Comparison of ENCODE assay signal across 10 cellular contexts in the genomic region with DNA sequence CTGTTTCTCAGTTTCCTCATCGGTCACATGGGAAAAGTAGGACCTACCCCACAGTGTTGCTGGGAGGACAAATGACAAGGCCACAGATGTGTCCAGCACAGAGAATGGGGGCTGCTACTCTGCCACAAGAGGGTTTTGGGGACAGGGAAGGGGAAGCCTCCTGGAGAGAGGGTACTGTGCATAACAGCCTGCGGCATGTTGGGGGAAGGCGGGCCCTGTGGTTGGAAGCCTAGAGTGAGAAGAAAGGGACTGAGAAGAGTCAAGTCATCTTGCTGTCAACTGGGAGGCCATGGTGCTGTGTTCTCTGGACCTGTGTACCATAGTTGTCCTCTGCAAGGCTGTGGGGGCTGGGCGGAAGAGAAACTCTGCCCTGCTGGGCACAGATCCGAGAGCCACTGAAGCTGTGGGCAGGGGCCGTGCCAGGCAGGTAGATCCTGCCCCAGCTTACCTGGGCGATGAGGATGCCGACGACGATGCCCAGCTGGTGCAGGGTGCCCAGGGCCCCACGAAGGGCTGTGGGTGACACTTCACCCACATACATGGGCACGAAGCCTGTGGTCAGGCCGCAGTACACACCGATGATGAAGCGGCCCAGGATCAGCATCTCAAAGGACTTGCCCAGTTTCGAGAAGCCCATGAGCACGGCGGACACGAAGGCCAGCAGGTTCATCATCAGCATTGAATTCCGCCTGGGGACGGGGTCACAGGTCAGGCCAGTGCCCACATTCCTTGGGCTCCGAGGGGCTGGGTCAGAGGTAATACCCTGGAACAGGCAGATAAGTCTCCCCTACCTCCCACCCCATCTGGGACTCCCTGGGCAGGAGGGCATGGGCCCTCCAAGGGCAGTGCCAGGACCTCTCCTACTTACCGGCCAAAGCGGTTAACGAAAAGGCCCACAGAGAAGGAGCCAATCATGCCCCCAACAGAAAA. TPM values are rescaled to one million over a fixed set of nuclear protein-coding genes. Genes with fewer than 3 reads are reported as not detected.
DNase-seq lines count a peak whose midpoint lies in the region; ATAC-seq, FAIRE-seq and TF ChIP-seq lines count a peak whose summit lies in the region.
"Had no signal": no experiment of that assay in that cellular context is flagged by ENCODE, and none has a peak within 500 bp of the region (broad histone marks: within the 10 kb centered on the region; RNA-seq: fewer than 3 reads in every experiment).

No MANE protein-coding gene starts in this region.

- DNase-seq in cardiac septum (ENCODE audit: low spot score) = peak; percentile 62
- DNase-seq in heart left ventricle = no peak
- DNase-seq in activated B cell treated with CpG ODN at 0.5 μM for 24 hours = no peak
- DNase-seq in memory B cell (ENCODE audit: low spot score in 2 of 2) = no peak
- no peak for DNase-seq in type B pancreatic cell (ENCODE audit: extremely low spot score, unreplicated experiment)
- DNase-seq in frontal cortex (ENCODE audit: low spot score in 2 of 2) = no peak
- DNase-seq in small intestine = no peak
- no peak for DNase-seq in sigmoid colon
- DNase-seq: cortex of kidney had no signal

- no peaks in the 10 kb centered on the region for H3K9me3 ChIP-seq in heart left ventricle
- no peaks in the 10 kb centered on the region for H3K9me3 ChIP-seq in small intestine (ENCODE audit: control insufficient read depth, low read depth)
- no peaks in the 10 kb centered on the region for H3K9me3 ChIP-seq in sigmoid colon

- TF ChIP-seq EP300 in sigmoid colon (IDR thresholded peaks at IDR 0.05) = no peak

- H3K4me3 Mint-ChIP-seq in activated B cell treated with CpG ODN at 0.5 μM for 24 hours (peak overlapping the region; percentile 69), memory B cell (peak overlapping the region; percentile 83), type B pancreatic cell (no peak overlapping the region)

- H3K4me3 ChIP-seq in heart left ventricle (no peak overlapping the region), small intestine (ENCODE audit: low read depth in 1 of 2, low read length in 2 of 2) (no peak overlapping the region), sigmoid colon (no peak overlapping the region)
- H3K4me3 ChIP-seq: lung had no signal

- intact Hi-C loops in cardiac septum (cut with DNase I) (no loop called here), heart left ventricle (cut with DNase I) (no loop called here), activated B cell treated with CpG ODN at 0.5 μM for 24 hours (cut with micrococcal nuclease) (loop anchor here (1.0 to 10.0 kb wide), 5 partner anchors 17 to 1566 kb away; partner anchors contain the start of genes FOXO6, PPCS and ZMYND12), sigmoid colon (cut with DNase I) (no loop called here)

- POLR2A ChIA-PET in activated B cell treated with CpG ODN at 0.5 μM for 24 hours (lab: Charles Lee) = interaction anchor here (4.5 kb wide), 1 partner anchor 20 kb away, joined by 291 read pairs; the partner anchor contains the start of gene SLC2A1

- TF ChIP-seq CTCF in heart left ventricle (IDR thresholded peaks at IDR 0.05) (no peak), activated B cell treated with CpG ODN at 0.5 μM for 24 hours (IDR thresholded peaks at IDR 0.05) (no peak), type B pancreatic cell (conservative IDR thresholded peaks at IDR 0.05) (no peak), sigmoid colon (IDR thresholded peaks at IDR 0.05) (no peak)

- 94 to 95% (median 94%) methylated on average over 13 to 25 of the region's 25 CpGs for WGBS in heart left ventricle, 4 donors
- 91 to 95% (median 92%) methylated on average over 24 to 25 of the region's 25 CpGs for WGBS in small intestine, 3 donors
- whole genome bisulfite sequencing in sigmoid colon, 2 donors = 94% methylated on average over 25 of the region's 25 CpGs

- H3K36me3 ChIP-seq in heart left ventricle (peaks cover 0 to 46% (median 39%) of the 10 kb centered on the region in 9 donors), small intestine (ENCODE audit: control insufficient read depth in 2 of 2, insufficient read depth in 2 of 2, low read length in 2 of 2) (peaks cover 3 to 6% of the 10 kb centered on the region in 2 donors), sigmoid colon (peaks cover 0 to 48% (median 14%) of the 10 kb centered on the region in 4 donors)

- peaks cover 0 to 47% (median 1%) of the 10 kb centered on the region in 12 donors for H3K4me1 ChIP-seq in heart left ventricle
- H3K4me1 ChIP-seq in small intestine (ENCODE audit: control insufficient read depth in 2 of 2, insufficient read depth in 1 of 2, low read depth in 1 of 2, low read length in 1 of 2) = peaks cover 0 to 4% of the 10 kb centered on the region in 2 donors
- peaks cover 0 to under 1% (median 0%) of the 10 kb centered on the region in 4 donors for H3K4me1 ChIP-seq in sigmoid colon

- H3K36me3 Mint-ChIP-seq in activated B cell treated with CpG ODN at 0.5 μM for 24 hours (ENCODE audit: low read depth) (peaks cover 76% of the 10 kb centered on the region), memory B cell (peaks cover 35% of the 10 kb centered on the region), type B pancreatic cell (peaks cover 32% of the 10 kb centered on the region)

- ATAC-seq in heart left ventricle (no peak), activated B cell treated with CpG ODN at 0.5 μM for 24 hours (ENCODE audit: low read depth) (no peak), memory B cell (ENCODE audit: low read depth) (no peak)

- CTCF ChIA-PET in activated B cell treated with CpG ODN at 0.5 μM for 24 hours (lab: Charles Lee) = no interaction called here

- H3K27ac ChIP-seq in heart left ventricle (peak overlapping the region in 1 of 12 donors; percentile 94), small intestine (ENCODE audit: low read depth in 1 of 2, low read length in 1 of 2) (peak overlapping the region in 1 of 2 donors; percentile 34), sigmoid colon (peak overlapping the region in 1 of 4 donors; percentile 11)

- H3K27me3 Mint-ChIP-seq in activated B cell treated with CpG ODN at 0.5 μM for 24 hours (no peaks in the 10 kb centered on the region), memory B cell (no peaks in the 10 kb centered on the region), type B pancreatic cell (peaks cover 8% of the 10 kb centered on the region)

- TF ChIP-seq POLR2A in heart left ventricle (IDR thresholded peaks at IDR 0.05) = no peak
- no peak for TF ChIP-seq POLR2A in sigmoid colon (IDR thresholded peaks at IDR 0.05)

- H3K9me3 Mint-ChIP-seq in activated B cell treated with CpG ODN at 0.5 μM for 24 hours (no peaks in the 10 kb centered on the region), memory B cell (no peaks in the 10 kb centered on the region), type B pancreatic cell (no peaks in the 10 kb centered on the region)

- no peaks in the 10 kb centered on the region for H3K27me3 ChIP-seq in heart left ventricle
- H3K27me3 ChIP-seq in small intestine (ENCODE audit: control insufficient read depth in 2 of 2, insufficient read depth in 2 of 2, low read length in 2 of 2) = no peaks in the 10 kb centered on the region
- no peaks in the 10 kb centered on the region for H3K27me3 ChIP-seq in sigmoid colon

- H3K4me1 Mint-ChIP-seq in activated B cell treated with CpG ODN at 0.5 μM for 24 hours = peaks cover 74% of the 10 kb centered on the region
- H3K4me1 Mint-ChIP-seq in memory B cell = peaks cover 61% of the 10 kb centered on the region
- H3K4me1 Mint-ChIP-seq in type B pancreatic cell (ENCODE audit: unreplicated experiment) = peaks cover 23% of the 10 kb centered on the region

- FAIRE-seq in frontal cortex (lab: Jason Lieb, UNC) (no peak), small intestine (lab: Jason Lieb, UNC) (no peak)

- H3K27ac Mint-ChIP-seq in activated B cell treated with CpG ODN at 0.5 μM for 24 hours (peak overlapping the region; percentile 91), memory B cell (peak overlapping the region; percentile 96), type B pancreatic cell (peak overlapping the region; percentile 95)

RNA-seq across cellular contexts. Expression of gene SLC2A1, which starts 28.2 kb away (rescaled TPM):
- total RNA-seq in cardiac septum = 31.9 TPM
- 10 to 100 TPM; 19.0 to 88.1 (median 29.9) TPM for total RNA-seq in heart left ventricle
- polyA plus RNA-seq in heart left ventricle = 100 to 1,000 TPM in 1 of 2 donors, 10 to 100 TPM in 1; 10.6 to 196 TPM
- total RNA-seq in activated B cell treated with CpG ODN at 0.5 μM for 24 hours = 105 and 117 TPM in 2 replicates
- 192 and 706 TPM in 2 replicates for total RNA-seq in type B pancreatic cell (ENCODE audit: low replicate concordance)
- 28.1 TPM for total RNA-seq in frontal cortex
- polyA plus RNA-seq in small intestine = 10 to 100 TPM in 1 of 3 donors, 1 to 10 TPM in 2; 1.1 to 13.5 (median 3.2) TPM
- total RNA-seq in sigmoid colon = 10 to 100 TPM in 3 of 4 donors, 1 to 10 TPM in 1; 7.7 to 33.5 (median 15.3) TPM
- polyA plus RNA-seq in sigmoid colon = 10 to 100 TPM in 1 of 3 donors, 1 to 10 TPM in 2; 4.2 to 44.9 (median 8.8) TPM
